14 cellular contexts compared by ENCODE assay signal in the genomic region with DNA sequence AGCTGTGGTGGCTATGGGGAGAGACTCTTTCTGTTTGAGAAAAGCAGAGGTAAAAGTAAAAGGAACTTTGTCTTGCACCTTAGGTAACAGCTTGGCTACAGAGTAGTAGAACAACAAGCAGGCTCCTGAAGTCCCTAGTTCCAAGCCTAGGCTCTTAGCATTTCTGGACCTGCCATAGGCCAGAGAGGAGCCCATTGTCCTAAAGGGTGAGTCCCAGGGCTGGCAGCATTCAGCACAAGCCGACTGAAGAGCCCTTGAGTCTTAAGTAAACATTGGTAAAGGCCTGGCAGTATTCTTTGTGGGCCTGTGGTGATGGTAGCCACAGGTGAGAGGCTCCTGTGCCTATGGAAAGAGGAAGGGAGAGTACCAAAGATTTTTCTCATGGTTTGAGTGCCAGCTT.
DNase-seq lines count a peak whose midpoint lies in the region; ATAC-seq lines count a peak whose summit lies in the region.
"Had no signal": no experiment of that assay in that cellular context is flagged by ENCODE, and none has a peak within 500 bp of the region (broad histone marks: within the 10 kb centered on the region; RNA-seq: fewer than 3 reads in every experiment).

No MANE protein-coding gene starts in this region.

- DNase-seq in DMS153 (lab: John Stamatoyannopoulos, UW): peak; percentile 99
- peak; percentile 61 for DNase-seq in NCI-H1105 treated with DMSO at 0.1 percent for 48 hours (lab: John Stamatoyannopoulos, UW)
- peak; percentile 59 for DNase-seq in NCI-H345 (lab: John Stamatoyannopoulos, UW)
- DNase-seq in SHP77 treated with DMSO at 0.1 percent for 48 hours (lab: John Stamatoyannopoulos, UW): peak; percentile 31
- DNase-seq in NCI-H524 treated with DMSO at 0.1 percent for 48 hours (lab: John Stamatoyannopoulos, UW): no peak
- no peak for DNase-seq in activated T-cell treated with anti-CD3 and anti-CD28 coated beads for 4 hours
- DNase-seq: Calu3; CD4-positive, alpha-beta memory T cell; DMS79 treated with DMSO at 0.1 percent for 48 hours; NCI-H146; NCI-H2171 had no signal

- ATAC-seq in HG03565 (IDR thresholded peaks at IDR 0.05; ENCODE audit: unreplicated experiment): no peak
- no peak for ATAC-seq in GM18520 (IDR thresholded peaks at IDR 0.05; ENCODE audit: unreplicated experiment)
- ATAC-seq: Right ventricle myocardium inferior had no signal

Comparison
In these comparisons a context has a peak if more than half of its experiments do, and no peak if none do; other contexts are left out.
1. DNase-seq: peak in DMS153 (single experiment), NCI-H1105 treated with DMSO at 0.1 percent for 48 hours (single experiment), NCI-H345 (single experiment) and SHP77 treated with DMSO at 0.1 percent for 48 hours (single experiment); none in NCI-H524 treated with DMSO at 0.1 percent for 48 hours (single experiment) and activated T-cell treated with anti-CD3 and anti-CD28 coated beads for 4 hours (single experiment).